23 cellular contexts compared by ENCODE assay signal in the genomic region with DNA sequence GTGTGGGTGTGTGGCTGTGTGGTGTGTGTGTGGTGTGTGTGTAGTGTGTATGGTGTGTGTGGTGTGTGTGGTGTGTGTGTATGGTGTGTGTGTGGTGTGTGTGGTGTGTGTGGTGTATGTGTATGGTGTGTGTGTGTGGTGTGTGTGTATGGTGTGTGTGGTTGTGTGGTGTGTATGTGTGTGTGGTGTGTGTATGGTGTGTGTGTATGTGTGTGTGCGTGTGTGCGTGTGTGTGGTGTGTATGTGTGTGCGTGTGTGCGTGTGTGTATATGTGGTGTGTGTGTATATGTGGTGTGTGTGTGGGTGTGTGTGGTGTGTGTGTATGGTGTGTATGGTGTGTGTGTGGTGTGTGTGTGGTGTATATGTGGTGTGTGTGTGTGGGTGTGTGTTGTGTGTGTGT. TPM values are rescaled to one million over a fixed set of nuclear protein-coding genes. Genes with fewer than 3 reads are reported as not detected.
DNase-seq lines count a peak whose midpoint lies in the region; ATAC-seq, FAIRE-seq and TF ChIP-seq lines count a peak whose summit lies in the region.
"Had no signal": no experiment of that assay in that cellular context is flagged by ENCODE, and none has a peak within 500 bp of the region (broad histone marks: within the 10 kb centered on the region; RNA-seq: fewer than 3 reads in every experiment).

No MANE protein-coding gene starts in this region.

- ATAC-seq in K562 (no peak), GM21528 (IDR thresholded peaks at IDR 0.05; ENCODE audit: low FRiP score, unreplicated experiment) (no peak)
- ATAC-seq: Panc1 had no signal

- CTCF ChIA-PET in K562 (lab: Yijun Ruan, JAX; ENCODE audit: low intra/inter-chr PET ratio) = no interaction called here

- POLR2A ChIA-PET in K562 (lab: Yijun Ruan, JAX) = no interaction called here

- no peak overlapping the region for H3K4me2 ChIP-seq in K562 (ENCODE audit: insufficient read depth, low read length)
- H3K4me2 ChIP-seq: BLaER1 treated with 17β-estradiol and CSF1 and Interleukin-3, amounts not matched to agents 10 nM and 100 nM; SK-N-SH had no signal

- peak; percentile 89 for FAIRE-seq in GM12892 (lab: Jason Lieb, UNC)
- FAIRE-seq in K562 (lab: Jason Lieb, UNC) = peak; percentile 94

- no peak overlapping the region for H3K4me3 ChIP-seq in K562
- H3K4me3 ChIP-seq: BLaER1 treated with 17β-estradiol and CSF1 and Interleukin-3, amounts not matched to agents 10 nM and 100 nM; GM23248 had no signal

- WGBS in K562 (ENCODE audit: insufficient coverage, low coverage, missing lambda C conversion rate) = no CpG with 5 or more reads among the region's 4 CpGs

- no TSS peak for BruUV-seq in K562 (replicated peaks; lab: Mats Ljungman, UMichigan)

- H3K27me3 ChIP-seq in K562 (ENCODE audit: control insufficient read depth in 2 of 2, insufficient read depth in 2 of 2, low read length in 2 of 2) = peaks cover 0 to 11% of the 10 kb centered on the region in 2 experiments; a peak in 2 of 5 replicates

- TF ChIP-seq CTCF in K562 (IDR thresholded peaks at IDR 0.05 in 2 of 3, conservative IDR thresholded peaks at IDR 0.05 in 1 of 3; ENCODE audit: insufficient read depth in 2 of 3, low read depth in 1 of 3, low read length in 3 of 3) = no peak

- in situ Hi-C loops in K562 (cut with MboI) = loop anchor here (25.0 kb wide), 1 partner anchor 773 kb away; the partner anchor contains the start of gene LILRB4

- no peak overlapping the region for H3K9ac ChIP-seq in K562 (ENCODE audit: insufficient read depth in 1 of 2, low read depth in 2 of 2, low read length in 2 of 2)
- H3K9ac ChIP-seq: BLaER1 treated with 17β-estradiol and CSF1 and Interleukin-3, amounts not matched to agents 10 nM and 100 nM; GM23248; SK-N-SH had no signal

- no peak for TF ChIP-seq RAD21 in K562 (CRISPR knock-in tag; conservative IDR thresholded peaks at IDR 0.05 in 1 of 2, IDR thresholded peaks at IDR 0.05 in 1 of 2)

- H3K9me1 ChIP-seq in K562 (ENCODE audit: control insufficient read depth, insufficient read depth, low read length) = no peaks in the 10 kb centered on the region

- no peak for TF ChIP-seq EP300 in K562 (IDR thresholded peaks at IDR 0.05; ENCODE audit: low read length)

- intact Hi-C loops in K562 (cut with micrococcal nuclease) = no loop called here

- TF ChIP-seq POLR2A in GM12892 (IDR thresholded peaks at IDR 0.05; ENCODE audit: low read depth, low read length) = no peak
- TF ChIP-seq POLR2A in K562 (conservative IDR thresholded peaks at IDR 0.05) = no peak

- no peak overlapping the region for H3K27ac ChIP-seq in K562 (ENCODE audit: extremely low read depth, low read depth, low read length)
- H3K27ac ChIP-seq: BLaER1 treated with 17β-estradiol and CSF1 and Interleukin-3, amounts not matched to agents 10 nM and 100 nM; GM23248; HL-60 had no signal

- H3K4me1 ChIP-seq in K562 (replicated peaks in 1 of 2; ENCODE audit: control insufficient read depth in 2 of 2, insufficient read depth in 2 of 2, low read length in 2 of 2) = peaks cover under 1 to 18% of the 10 kb centered on the region in 2 experiments; a peak in 4 of 5 replicates
- H3K4me1 ChIP-seq: Caco-2 had no signal

- DNase-seq in GM12892 (ENCODE audit: insufficient read length) (no peak), K562 (ENCODE audit: extremely low read depth in 1 of 4, low spot score in 3 of 4) (no peak), NCI-H1417 treated with DMSO at 0.1 percent for 48 hours (lab: John Stamatoyannopoulos, UW) (no peak)
- DNase-seq: 8988T; Caco-2; CD4-positive, alpha-beta memory T cell; DMS 273 treated with DMSO at 0.1 percent for 48 hours; DMS79 treated with DMSO at 0.1 percent for 48 hours; GM23248; HCEC 1CT; NCI-H1105; NCI-H2029 treated with DMSO at 0.1 percent for 48 hours; NCI-H345; NCI-H524; NCI-H774; NK-92 treated with Interleukin-12 subunit alpha and Interleukin-12 subunit beta, amount 100 ng/mL, for 24 hours; SIG-M5; SK-N-SH had no signal

- H2AFZ ChIP-seq in K562 (ENCODE audit: low read depth, low read length) = no peak overlapping the region
- H2AFZ ChIP-seq: GM23248 had no signal

- H3K36me3 ChIP-seq in K562 (ENCODE audit: control insufficient read depth, insufficient read depth, low read length) = no peaks in the 10 kb centered on the region
- H3K36me3 ChIP-seq: BLaER1 treated with 17β-estradiol and CSF1 and Interleukin-3, amounts not matched to agents 10 nM and 100 nM had no signal

- H3K79me2 ChIP-seq in K562 (ENCODE audit: control insufficient read depth, insufficient read depth, low read length) = no peaks in the 10 kb centered on the region

- H4K20me1 ChIP-seq in K562 (replicated peaks; ENCODE audit: control insufficient read depth, insufficient read depth, low read length) = peaks cover 14% of the 10 kb centered on the region

- no peaks in the 10 kb centered on the region for H3K9me3 ChIP-seq in K562 (replicated peaks; ENCODE audit: control insufficient read depth, insufficient read depth, low read depth, low read length)
- H3K9me3 ChIP-seq: Caco-2, SK-N-SH had no signal

RNA-seq across cellular contexts. Expression of gene SHISA7, which starts 8.1 kb away (rescaled TPM):
- 0.08 TPM for polyA plus RNA-seq in GM12892 (2012; ENCODE audit: missing spikeins)
- 0.63 and 0.81 TPM in 2 replicates for total RNA-seq in K562 (2011; cell fraction: chromatin; rRNA removed; ENCODE audit: low replicate concordance)
- total RNA-seq in K562 (2011; cell fraction: nucleolus; rRNA removed) = 0.33 and 0.39 TPM in 2 replicates
- 0.29 and 0.38 TPM in 2 replicates for total RNA-seq in K562 (2011; cell fraction: nucleoplasm; rRNA removed)
- total RNA-seq in K562 (2014; rRNA removed) = 0.05 and 0.08 TPM in 2 replicates
- 0.04 and 0.13 TPM in 2 replicates for total RNA-seq in K562 (2014; rRNA removed; fragmentation: Illumina TruSeq; extraction: Trizol)
- total RNA-seq in K562 (2015; rRNA removed; fragmentation: Illumina TruSeq; extraction: Trizol) = 0.07 and 0.08 TPM in 2 replicates
- 0.34 and 0.40 TPM in 2 replicates for total RNA-seq in K562 (2021)
- polyA plus RNA-seq in K562 (2011; rRNA removed) = 0.04 and 0.07 TPM in 2 replicates
- 0.12 and 0.16 TPM in 2 replicates for polyA plus RNA-seq in K562 (2011; cell fraction: cytosol; rRNA removed)
- polyA plus RNA-seq in K562 (2011; cell fraction: nucleus; rRNA removed) = 0.15 and 0.51 TPM in 2 replicates
- polyA plus RNA-seq in K562 (2012) = 0.23 and 0.33 TPM in 2 replicates
- 0.36 TPM in 2 replicates for polyA plus RNA-seq in K562 (2014; fragmentation: Illumina TruSeq; extraction: Trizol)
- polyA plus RNA-seq in K562 (2014; fragmentation: Nextera tagmentation; extraction: Ambion mirVana) = under 1 TPM; 0.01 to 0.03 TPM
- polyA plus RNA-seq in K562 (2014; rRNA removed) = 0.08 and 0.18 TPM in 2 replicates
- 0.12 and 0.18 TPM in 2 replicates for polyA minus RNA-seq in K562 (2011; rRNA and poly(A)+ RNA removed)
- 0.29 TPM in 1 of 2 replicates, not detected in the other for polyA minus RNA-seq in K562 (2011; cell fraction: cytosol; rRNA and poly(A)+ RNA removed)
- 0.11 and 0.27 TPM in 2 replicates for polyA minus RNA-seq in K562 (2011; cell fraction: nucleus; rRNA and poly(A)+ RNA removed)
- total RNA-seq: Caco-2; CD4-positive, alpha-beta memory T cell; GM23248; HT1080 had no signal
- polyA plus RNA-seq: CD4-positive, alpha-beta memory T cell; GM23248 had no signal

RNA-seq across cellular contexts. Expression of gene ISOC2, which starts 26.4 kb away (rescaled TPM):
- polyA plus RNA-seq in GM12892 (2012; ENCODE audit: missing spikeins) = 22.7 TPM
- 20.9 and 73.4 TPM in 2 replicates for total RNA-seq in K562 (2011; cell fraction: chromatin; rRNA removed; ENCODE audit: low replicate concordance)
- total RNA-seq in K562 (2011; cell fraction: nucleolus; rRNA removed) = 94.4 and 96.2 TPM in 2 replicates
- 62.6 and 89.3 TPM in 2 replicates for total RNA-seq in K562 (2011; cell fraction: nucleoplasm; rRNA removed)
- total RNA-seq in K562 (2014; rRNA removed) (229 and 491 TPM in 2 replicates), K562 (2014; rRNA removed; fragmentation: Illumina TruSeq; extraction: Trizol) (16.7 and 26.3 TPM in 2 replicates), K562 (2015; rRNA removed; fragmentation: Illumina TruSeq; extraction: Trizol) (99.3 and 105 TPM in 2 replicates), K562 (2021) (135 and 150 TPM in 2 replicates)
- polyA plus RNA-seq in K562 (2011; rRNA removed) (58.3 and 94.6 TPM in 2 replicates), K562 (2014; fragmentation: Illumina TruSeq; extraction: Trizol) (52.8 and 117 TPM in 2 replicates), K562 (2014; fragmentation: Nextera tagmentation; extraction: Ambion mirVana) (1 to 10 TPM; 1.2 to 6.2 TPM), K562 (2014; rRNA removed) (172 and 196 TPM in 2 replicates)
- polyA plus RNA-seq in K562 (2011; cell fraction: cytosol; rRNA removed) = 109 and 317 TPM in 2 replicates
- polyA plus RNA-seq in K562 (2011; cell fraction: nucleus; rRNA removed) = 145 and 201 TPM in 2 replicates
- 123 and 126 TPM in 2 replicates for polyA plus RNA-seq in K562 (2012)
- polyA minus RNA-seq in K562 (2011; rRNA and poly(A)+ RNA removed) = 13.9 and 17.6 TPM in 2 replicates
- polyA minus RNA-seq in K562 (2011; cell fraction: cytosol; rRNA and poly(A)+ RNA removed) = 48.0 and 65.9 TPM in 2 replicates
- polyA minus RNA-seq in K562 (2011; cell fraction: nucleus; rRNA and poly(A)+ RNA removed) = 45.9 and 53.4 TPM in 2 replicates

RNA-seq across cellular contexts. Expression of gene UBE2S, which starts 27.4 kb away (rescaled TPM):
- 41.1 TPM for polyA plus RNA-seq in GM12892 (2012; ENCODE audit: missing spikeins)
- total RNA-seq in K562 (2011; cell fraction: chromatin; rRNA removed; ENCODE audit: low replicate concordance) = 68.3 and 99.1 TPM in 2 replicates
- total RNA-seq in K562 (2011; cell fraction: nucleolus; rRNA removed) = 71.6 and 79.7 TPM in 2 replicates
- total RNA-seq in K562 (2011; cell fraction: nucleoplasm; rRNA removed) = 67.3 and 159 TPM in 2 replicates
- total RNA-seq in K562 (2014; rRNA removed) (959 and 1,305 TPM in 2 replicates), K562 (2014; rRNA removed; fragmentation: Illumina TruSeq; extraction: Trizol) (35.0 and 65.5 TPM in 2 replicates), K562 (2015; rRNA removed; fragmentation: Illumina TruSeq; extraction: Trizol) (97.3 and 100 TPM in 2 replicates), K562 (2021) (390 and 411 TPM in 2 replicates)
- polyA plus RNA-seq in K562 (2011; rRNA removed) (157 and 191 TPM in 2 replicates), K562 (2014; fragmentation: Illumina TruSeq; extraction: Trizol) (242 and 275 TPM in 2 replicates), K562 (2014; fragmentation: Nextera tagmentation; extraction: Ambion mirVana) (1 to 10 TPM; 1.5 to 1.6 TPM), K562 (2014; rRNA removed) (332 and 771 TPM in 2 replicates)
- polyA plus RNA-seq in K562 (2011; cell fraction: cytosol; rRNA removed) = 285 and 290 TPM in 2 replicates
- polyA plus RNA-seq in K562 (2011; cell fraction: nucleus; rRNA removed) = 91.9 and 117 TPM in 2 replicates
- 169 and 283 TPM in 2 replicates for polyA plus RNA-seq in K562 (2012)
- polyA minus RNA-seq in K562 (2011; rRNA and poly(A)+ RNA removed) = 30.0 and 48.2 TPM in 2 replicates
- polyA minus RNA-seq in K562 (2011; cell fraction: cytosol; rRNA and poly(A)+ RNA removed) = 158 and 212 TPM in 2 replicates
- polyA minus RNA-seq in K562 (2011; cell fraction: nucleus; rRNA and poly(A)+ RNA removed) = 18.3 and 33.0 TPM in 2 replicates

RNA-seq across cellular contexts. Expression of gene C19orf85, which starts 29.5 kb away (rescaled TPM):
- polyA plus RNA-seq in GM12892 (2012; ENCODE audit: missing spikeins) = not detected
- not detected in 2 replicates for total RNA-seq in K562 (2011; cell fraction: chromatin; rRNA removed; ENCODE audit: low replicate concordance)
- total RNA-seq in K562 (2011; cell fraction: nucleolus; rRNA removed) = not detected in 2 replicates
- total RNA-seq in K562 (2011; cell fraction: nucleoplasm; rRNA removed) = not detected in 2 replicates
- total RNA-seq in K562 (2014; rRNA removed) (not detected in 2 replicates), K562 (2014; rRNA removed; fragmentation: Illumina TruSeq; extraction: Trizol) (not detected in 2 replicates), K562 (2015; rRNA removed; fragmentation: Illumina TruSeq; extraction: Trizol) (not detected in 2 replicates), K562 (2021) (not detected in 2 replicates)
- polyA plus RNA-seq in K562 (2011; rRNA removed) (not detected in 2 replicates), K562 (2014; fragmentation: Illumina TruSeq; extraction: Trizol) (not detected in 2 replicates), K562 (2014; fragmentation: Nextera tagmentation; extraction: Ambion mirVana) (not detected), K562 (2014; rRNA removed) (not detected in 2 replicates)
- not detected in 2 replicates for polyA plus RNA-seq in K562 (2011; cell fraction: cytosol; rRNA removed)
- polyA plus RNA-seq in K562 (2011; cell fraction: nucleus; rRNA removed) = not detected in 2 replicates
- not detected in 2 replicates for polyA plus RNA-seq in K562 (2012)
- not detected in 2 replicates for polyA minus RNA-seq in K562 (2011; rRNA and poly(A)+ RNA removed)
- not detected in 2 replicates for polyA minus RNA-seq in K562 (2011; cell fraction: cytosol; rRNA and poly(A)+ RNA removed)
- polyA minus RNA-seq in K562 (2011; cell fraction: nucleus; rRNA and poly(A)+ RNA removed) = not detected in 2 replicates
- total RNA-seq: Caco-2; CD4-positive, alpha-beta memory T cell; GM23248; HT1080 had no signal
- polyA plus RNA-seq: CD4-positive, alpha-beta memory T cell; GM23248; SK-N-SH had no signal

RNA-seq across cellular contexts. Expression of gene ZNF628, which starts 41.4 kb away (rescaled TPM):
- polyA plus RNA-seq in GM12892 (2012; ENCODE audit: missing spikeins) = 0.13 TPM
- 2.3 and 4.5 TPM in 2 replicates for total RNA-seq in K562 (2011; cell fraction: chromatin; rRNA removed; ENCODE audit: low replicate concordance)
- 5.5 and 6.2 TPM in 2 replicates for total RNA-seq in K562 (2011; cell fraction: nucleolus; rRNA removed)
- 2.3 and 2.4 TPM in 2 replicates for total RNA-seq in K562 (2011; cell fraction: nucleoplasm; rRNA removed)
- total RNA-seq in K562 (2014; rRNA removed) (3.7 and 5.7 TPM in 2 replicates), K562 (2014; rRNA removed; fragmentation: Illumina TruSeq; extraction: Trizol) (not detected in 2 replicates), K562 (2015; rRNA removed; fragmentation: Illumina TruSeq; extraction: Trizol) (0.76 and 1.5 TPM in 2 replicates), K562 (2021) (12.9 and 13.6 TPM in 2 replicates)
- polyA plus RNA-seq in K562 (2011; rRNA removed) (0.18 and 0.37 TPM in 2 replicates), K562 (2014; fragmentation: Illumina TruSeq; extraction: Trizol) (0.13 and 1.1 TPM in 2 replicates), K562 (2014; fragmentation: Nextera tagmentation; extraction: Ambion mirVana) (not detected), K562 (2014; rRNA removed) (3.7 and 6.4 TPM in 2 replicates)
- polyA plus RNA-seq in K562 (2011; cell fraction: cytosol; rRNA removed) = 0.28 and 1.3 TPM in 2 replicates
- 1.6 and 3.0 TPM in 2 replicates for polyA plus RNA-seq in K562 (2011; cell fraction: nucleus; rRNA removed)
- polyA plus RNA-seq in K562 (2012) = 6.5 and 9.2 TPM in 2 replicates
- 0.18 and 0.21 TPM in 2 replicates for polyA minus RNA-seq in K562 (2011; rRNA and poly(A)+ RNA removed)
- 3.8 and 5.5 TPM in 2 replicates for polyA minus RNA-seq in K562 (2011; cell fraction: cytosol; rRNA and poly(A)+ RNA removed)
- 1.9 and 2.0 TPM in 2 replicates for polyA minus RNA-seq in K562 (2011; cell fraction: nucleus; rRNA and poly(A)+ RNA removed)
